ENCODE assay signal across 8 cellular contexts in genomic region chr11:76234704-76235232, GRCh38. TPM values are rescaled to one million over a fixed set of nuclear protein-coding genes. Genes with fewer than 3 reads are reported as not detected.
DNase-seq lines count a peak whose midpoint lies in the region; ATAC-seq and TF ChIP-seq lines count a peak whose summit lies in the region.

No MANE protein-coding gene starts in this region.

- H3K9me2 ChIP-seq in HCT116 (ENCODE audit: insufficient read depth): no peaks in the 10 kb centered on the region

- no peak overlapping the region for H3K27ac ChIP-seq in HCT116 (ENCODE audit: low read depth, low read length)
- peak overlapping the region; percentile 84 for H3K27ac ChIP-seq in OCI-LY3 (ENCODE audit: low read length)
- peak overlapping the region; percentile 93 for H3K27ac ChIP-seq in caudate nucleus (ENCODE audit: low read depth, low read length)

- POLR2A ChIA-PET in HCT116 (lab: Charles Lee): no interaction called here

- DNase-seq in GF-D8 (lab: John Stamatoyannopoulos, UW) (peak; percentile 37), HCT116 (ENCODE audit: low read depth, low spot score) (no peak), caudate nucleus (lab: John Stamatoyannopoulos, UW) (peak in 37 of 61 donors; percentile 39 to 84 (median 71)), left lobe of liver (ENCODE audit: low spot score) (peak; percentile 55), retina (no peak), DMS 273 treated with DMSO at 0.1 percent for 48 hours (lab: John Stamatoyannopoulos, UW) (no peak)

- TF ChIP-seq RAD21 in HCT116 (IDR thresholded peaks at IDR 0.05; ENCODE audit: low read depth): no peak

- TF ChIP-seq CTCF in HCT116 (IDR thresholded peaks at IDR 0.05 in 2 of 3, conservative IDR thresholded peaks at IDR 0.05 in 1 of 3; ENCODE audit: borderline replicate concordance in 1 of 3, insufficient read depth in 1 of 3, low read depth in 2 of 3, low read length in 2 of 3): no peak
- TF ChIP-seq CTCF in OCI-LY3 (IDR thresholded peaks at IDR 0.05; ENCODE audit: low read depth, low read length): no peak

- H3K4me3 ChIP-seq in HCT116 (replicated peaks in 1 of 2; ENCODE audit: low read depth in 1 of 2, low read length in 2 of 2) (peak overlapping the region; percentile 32 to 55), OCI-LY3 (ENCODE audit: low read length) (peak overlapping the region; percentile 94)

- H3K9ac ChIP-seq in HCT116 (ENCODE audit: low read length): peak overlapping the region; percentile 20; the same call in 1 of the 2 replicates
- H3K9ac ChIP-seq in OCI-LY3 (ENCODE audit: low read length): peak overlapping the region; percentile 89

- no peak for ATAC-seq in HCT116
- peak; percentile 1 for ATAC-seq in left lobe of liver
- ATAC-seq in stimulated activated memory B cell treated with anti-CD40 and anti-IgM and Interleukin-4, amounts not matched to agents 10 μg/mL and 1 μg/mL and 100 μg/mL, for 72 hours: peak; percentile 45

- intact Hi-C loops in HCT116 (cut with micrococcal nuclease): loop anchor here (1.0 kb wide), 1 partner anchor 27 kb away; no protein-coding TSS in a partner anchor

- H3K79me2 ChIP-seq in HCT116 (ENCODE audit: insufficient read depth, low read length) (no peaks in the 10 kb centered on the region), OCI-LY3 (ENCODE audit: low read length) (no peaks in the 10 kb centered on the region)

- H3K36me3 ChIP-seq in HCT116 (ENCODE audit: control insufficient read depth in 1 of 2, insufficient read depth in 2 of 2, low read length in 2 of 2): no peaks in the 10 kb centered on the region
- H3K36me3 ChIP-seq in OCI-LY3 (replicated peaks; ENCODE audit: low read depth, low read length): no peaks in the 10 kb centered on the region

- no peaks in the 10 kb centered on the region for H3K9me3 Mint-ChIP-seq in stimulated activated memory B cell treated with anti-CD40 and anti-IgM and Interleukin-4, amounts not matched to agents 10 μg/mL and 1 μg/mL and 100 μg/mL, for 72 hours

- peaks cover 7% of the 10 kb centered on the region for H3K27me3 Mint-ChIP-seq in stimulated activated memory B cell treated with anti-CD40 and anti-IgM and Interleukin-4, amounts not matched to agents 10 μg/mL and 1 μg/mL and 100 μg/mL, for 72 hours

- H3K4me1 Mint-ChIP-seq in stimulated activated memory B cell treated with anti-CD40 and anti-IgM and Interleukin-4, amounts not matched to agents 10 μg/mL and 1 μg/mL and 100 μg/mL, for 72 hours: peaks cover 41% of the 10 kb centered on the region

- no peaks in the 10 kb centered on the region for H3K36me3 Mint-ChIP-seq in stimulated activated memory B cell treated with anti-CD40 and anti-IgM and Interleukin-4, amounts not matched to agents 10 μg/mL and 1 μg/mL and 100 μg/mL, for 72 hours

- H3K4me3 Mint-ChIP-seq in stimulated activated memory B cell treated with anti-CD40 and anti-IgM and Interleukin-4, amounts not matched to agents 10 μg/mL and 1 μg/mL and 100 μg/mL, for 72 hours: peak overlapping the region; percentile 97

- H3K4me2 ChIP-seq in HCT116 (ENCODE audit: low read length) (peak overlapping the region; percentile 100), OCI-LY3 (ENCODE audit: low read length) (peak overlapping the region; percentile 83)

- H3K9me3 ChIP-seq in HCT116 (ENCODE audit: control insufficient read depth in 1 of 2, insufficient read depth in 1 of 2, low read depth in 1 of 2, low read length in 2 of 2) (no peaks in the 10 kb centered on the region), OCI-LY3 (ENCODE audit: insufficient read depth, low read length) (no peaks in the 10 kb centered on the region)

- H3K4me1 ChIP-seq in HCT116 (ENCODE audit: control insufficient read depth in 1 of 2, insufficient read depth in 2 of 2, low read length in 2 of 2): peaks cover 22 to 55% of the 10 kb centered on the region in 2 experiments; a peak in 3 of 4 replicates
- peaks cover 16% of the 10 kb centered on the region for H3K4me1 ChIP-seq in OCI-LY3 (ENCODE audit: low read length)

- no peak for TF ChIP-seq POLR2A in HCT116 (IDR thresholded peaks at IDR 0.05; ENCODE audit: borderline replicate concordance, extremely low read depth, insufficient read depth, insufficient read length)

- RAD21 ChIA-PET in HCT116 (lab: Charles Lee; ENCODE audit: low non-redundant PET in 1 of 2, low total read pairs in 2 of 2, uncharacterized antibody in 2 of 2, unreplicated experiment in 2 of 2): no interaction called here

- H4K20me1 ChIP-seq in HCT116 (ENCODE audit: insufficient read depth) (no peaks in the 10 kb centered on the region), OCI-LY3 (ENCODE audit: insufficient read depth, low read length) (no peaks in the 10 kb centered on the region)

- H2AFZ ChIP-seq in HCT116 (ENCODE audit: low read depth, low read length, poor library complexity, severe bottlenecking) (peak overlapping the region; percentile 43), OCI-LY3 (ENCODE audit: low read depth, low read length) (peak overlapping the region; percentile 90)

- BruUV-seq in HCT116 (replicated peaks; lab: Mats Ljungman, UMichigan): no TSS peak

- H3K27ac Mint-ChIP-seq in stimulated activated memory B cell treated with anti-CD40 and anti-IgM and Interleukin-4, amounts not matched to agents 10 μg/mL and 1 μg/mL and 100 μg/mL, for 72 hours: peak overlapping the region; percentile 93

- CTCF ChIA-PET in HCT116 (lab: Charles Lee): interaction anchor here (2.0 kb wide), 1 partner anchor 28 kb away, joined by 4 read pairs; no protein-coding TSS in a partner anchor

- H3K27me3 ChIP-seq in HCT116 (ENCODE audit: insufficient read depth, low read length) (no peaks in the 10 kb centered on the region), OCI-LY3 (ENCODE audit: low read depth, low read length) (0 out of 2 replicates have a peak, but pooled peaks cover 16% of the 10 kb centered on the region)

TF ChIP-seq in HCT116, 20 proteins besides CTCF, POLR2A, EP300 and RAD21:
- TF ChIP-seq EGR1 (IDR thresholded peaks at IDR 0.05; ENCODE audit: low read depth): no peak
- no peak for TF ChIP-seq ATF3 (IDR thresholded peaks at IDR 0.05)
- no peak for TF ChIP-seq ZNF274 (IDR thresholded peaks at IDR 0.05; ENCODE audit: low read depth, low read length)
- TF ChIP-seq POLR2AphosphoS5 (IDR thresholded peaks at IDR 0.05; ENCODE audit: low read depth, low read length): no peak
- TF ChIP-seq SRF (IDR thresholded peaks at IDR 0.05; ENCODE audit: low read depth): no peak
- TF ChIP-seq ZFX (IDR thresholded peaks at IDR 0.05): no peak
- TF ChIP-seq ELF1 (IDR thresholded peaks at IDR 0.05; ENCODE audit: borderline replicate concordance, low read depth): no peak
- no peak for TF ChIP-seq EZH2 (IDR thresholded peaks at IDR 0.05)
- TF ChIP-seq REST (IDR thresholded peaks at IDR 0.05; ENCODE audit: low read depth): no peak
- TF ChIP-seq YY1 (IDR thresholded peaks at IDR 0.05; ENCODE audit: extremely low read depth, insufficient replicate concordance, low read depth, low read length): no peak
- TF ChIP-seq EZH2phosphoT487 (IDR thresholded peaks at IDR 0.05; ENCODE audit: borderline replicate concordance): no peak
- no peak for TF ChIP-seq SIN3A (IDR thresholded peaks at IDR 0.05; ENCODE audit: low read depth)
- TF ChIP-seq CBX3 (IDR thresholded peaks at IDR 0.05; ENCODE audit: low read depth): no peak
- TF ChIP-seq, protein P1, sequence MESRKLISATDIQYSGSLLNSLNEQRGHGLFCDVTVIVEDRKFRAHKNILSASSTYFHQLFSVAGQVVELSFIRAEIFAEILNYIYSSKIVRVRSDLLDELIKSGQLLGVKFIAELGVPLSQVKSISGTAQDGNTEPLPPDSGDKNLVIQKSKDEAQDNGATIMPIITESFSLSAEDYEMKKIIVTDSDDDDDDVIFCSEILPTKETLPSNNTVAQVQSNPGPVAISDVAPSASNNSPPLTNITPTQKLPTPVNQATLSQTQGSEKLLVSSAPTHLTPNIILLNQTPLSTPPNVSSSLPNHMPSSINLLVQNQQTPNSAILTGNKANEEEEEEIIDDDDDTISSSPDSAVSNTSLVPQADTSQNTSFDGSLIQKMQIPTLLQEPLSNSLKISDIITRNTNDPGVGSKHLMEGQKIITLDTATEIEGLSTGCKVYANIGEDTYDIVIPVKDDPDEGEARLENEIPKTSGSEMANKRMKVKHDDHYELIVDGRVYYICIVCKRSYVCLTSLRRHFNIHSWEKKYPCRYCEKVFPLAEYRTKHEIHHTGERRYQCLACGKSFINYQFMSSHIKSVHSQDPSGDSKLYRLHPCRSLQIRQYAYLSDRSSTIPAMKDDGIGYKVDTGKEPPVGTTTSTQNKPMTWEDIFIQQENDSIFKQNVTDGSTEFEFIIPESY (IDR thresholded peaks at IDR 0.05; ENCODE audit: extremely low read depth, insufficient replicate concordance, low read length): no peak
- TF ChIP-seq FOSL1 (IDR thresholded peaks at IDR 0.05; ENCODE audit: low read depth): no peak

RNA-seq across cellular contexts. Expression of gene WNT11, which starts 28.5 kb away (rescaled TPM):
- 1.9 TPM for total RNA-seq in HCT116 (2021; ENCODE audit: unreplicated experiment)
- 0.61 and 1.3 TPM in 2 replicates for polyA plus RNA-seq in HCT116 (2012)
- 3.4 TPM for total RNA-seq in left lobe of liver

Comparison
In these comparisons a context has a peak if more than half of its experiments do, and no peak if none do; other contexts are left out.
1. DNase-seq: peak in GF-D8 (single experiment), caudate nucleus (37 of 61) and left lobe of liver (single experiment); none in HCT116 (single experiment), retina (single experiment) and DMS 273 treated with DMSO at 0.1 percent for 48 hours (single experiment).